20 cellular contexts compared by ENCODE assay signal in the genomic region with DNA sequence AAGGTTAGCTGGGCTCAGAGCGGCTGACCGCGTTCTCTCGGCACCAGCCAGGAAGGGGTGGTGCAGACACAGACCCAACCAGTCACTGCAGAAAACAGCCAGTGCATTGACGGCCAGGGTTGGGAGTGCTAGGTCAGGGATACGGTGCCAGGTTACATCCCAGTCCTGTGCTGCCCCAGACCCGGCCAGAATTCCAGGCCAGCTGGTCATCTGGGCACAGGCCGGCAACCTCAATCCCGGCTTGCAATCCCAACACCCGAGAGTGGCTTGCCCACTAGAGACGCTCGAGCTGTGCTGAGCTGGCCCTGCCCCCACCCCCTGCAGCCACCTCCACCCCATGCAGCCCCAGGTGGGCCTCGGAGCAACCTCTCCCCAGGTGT. TPM values are rescaled to one million over a fixed set of nuclear protein-coding genes. Genes with fewer than 3 reads are reported as not detected.
"Had no signal": no experiment of that assay in that cellular context is flagged by ENCODE, and none has a peak within 500 bp of the region (broad histone marks: within the 10 kb centered on the region; RNA-seq: fewer than 3 reads in every experiment).

No MANE protein-coding gene starts in this region.

- ATAC-seq: activated CD8-positive, alpha-beta T cell treated with anti-CD3 and anti-CD28 coated beads, Interleukin-2, amount 10 ng/mL, durations not matched to agents 7 days and 5 days; activated naive CD4-positive, alpha-beta T cell treated with anti-CD3 and anti-CD28 coated beads, Interleukin-2, amount 50 U/mL, for 72 hours; gastroesophageal sphincter had no signal

- H3K27ac ChIP-seq: gastroesophageal sphincter, neural progenitor cell had no signal

- H3K9me3 ChIP-seq: gastroesophageal sphincter had no signal

- H3K4me3 ChIP-seq: gastroesophageal sphincter, lung, neural progenitor cell had no signal

- H3K27me3 ChIP-seq: neural progenitor cell had no signal

- H3K36me3 Mint-ChIP-seq: activated naive CD4-positive, alpha-beta T cell treated with anti-CD3 and anti-CD28 coated beads, Interleukin-2, amount 50 U/mL, for 72 hours; mesothelial cell of epicardium; neural progenitor cell; stimulated activated memory B cell treated with anti-CD40 and anti-IgM and Interleukin-4, amounts not matched to agents 10 μg/mL and 1 μg/mL and 100 μg/mL, for 72 hours; WTC11 had no signal

- H3K9me3 Mint-ChIP-seq: activated naive CD4-positive, alpha-beta T cell treated with anti-CD3 and anti-CD28 coated beads, Interleukin-2, amount 50 U/mL, for 72 hours; mesothelial cell of epicardium; stimulated activated memory B cell treated with anti-CD40 and anti-IgM and Interleukin-4, amounts not matched to agents 10 μg/mL and 1 μg/mL and 100 μg/mL, for 72 hours; WTC11 had no signal

- H3K27ac Mint-ChIP-seq: activated CD8-positive, alpha-beta T cell treated with anti-CD3 and anti-CD28 coated beads, Interleukin-2, amount 10 ng/mL, durations not matched to agents 7 days and 5 days; activated naive CD4-positive, alpha-beta T cell treated with anti-CD3 and anti-CD28 coated beads, Interleukin-2, amount 50 U/mL, for 72 hours; mesothelial cell of epicardium; neural progenitor cell; stimulated activated memory B cell treated with anti-CD40 and anti-IgM and Interleukin-4, amounts not matched to agents 10 μg/mL and 1 μg/mL and 100 μg/mL, for 72 hours; WTC11 had no signal

- H3K36me3 ChIP-seq: neural progenitor cell had no signal

- DNase-seq: activated CD4-positive, alpha-beta T cell treated with anti-CD3 and anti-CD28 coated beads for 48 hours; activated CD8-positive, alpha-beta memory T cell treated with anti-CD3 and anti-CD28 coated beads, Interleukin-2, amount 50 U/mL, for 4 hours; activated CD8-positive, alpha-beta T cell treated with anti-CD3 and anti-CD28 coated beads, Interleukin-2, amount 10 ng/mL, durations not matched to agents 7 days and 5 days; activated effector memory CD4-positive, alpha-beta T cell treated with anti-CD3 and anti-CD28 coated beads, Interleukin-2, amount 50 U/mL, for 16 hours; activated T-cell treated with anti-CD3 and anti-CD28 coated beads, Interleukin-2, amount 50 U/mL, for 48 hours; erythroblast; hypothalamus; stimulated activated CD4-positive, alpha-beta T cell treated with anti-CD3 and anti-CD28 coated beads, Interleukin-2, amount 100 ng/mL, for 48 hours; T-helper 2 cell had no signal

- H3K4me3 Mint-ChIP-seq: activated CD8-positive, alpha-beta T cell treated with anti-CD3 and anti-CD28 coated beads, Interleukin-2, amount 10 ng/mL, durations not matched to agents 7 days and 5 days; mesothelial cell of epicardium; neural progenitor cell; stimulated activated memory B cell treated with anti-CD40 and anti-IgM and Interleukin-4, amounts not matched to agents 10 μg/mL and 1 μg/mL and 100 μg/mL, for 72 hours; WTC11 had no signal

RNA-seq across cellular contexts. Expression of a gene that starts 3.8 kb away (rescaled TPM):
- total RNA-seq: activated CD8-positive, alpha-beta T cell treated with anti-CD3 and anti-CD28 coated beads, Interleukin-2, amount 10 ng/mL, durations not matched to agents 7 days and 5 days; activated naive CD4-positive, alpha-beta T cell treated with anti-CD3 and anti-CD28 coated beads, Interleukin-2, amount 50 U/mL, for 72 hours; gastroesophageal sphincter; kidney epithelial cell; renal cortical epithelial cell; skeletal muscle tissue; ureter had no signal
- polyA plus RNA-seq: lung had no signal

RNA-seq across cellular contexts. Expression of a gene that starts 14.2 kb away (rescaled TPM):
- total RNA-seq: activated CD8-positive, alpha-beta T cell treated with anti-CD3 and anti-CD28 coated beads, Interleukin-2, amount 10 ng/mL, durations not matched to agents 7 days and 5 days; activated naive CD4-positive, alpha-beta T cell treated with anti-CD3 and anti-CD28 coated beads, Interleukin-2, amount 50 U/mL, for 72 hours; lung; renal cortical epithelial cell; skeletal muscle tissue; ureter had no signal
- polyA plus RNA-seq: lung had no signal
